20 cellular contexts compared by ENCODE assay signal in genomic region chr3:149204390-149204991, GRCh38. TPM values are rescaled to one million over a fixed set of nuclear protein-coding genes. Genes with fewer than 3 reads are reported as not detected.
DNase-seq lines count a peak whose midpoint lies in the region; FAIRE-seq and TF ChIP-seq lines count a peak whose summit lies in the region.
"Had no signal": no experiment of that assay in that cellular context is flagged by ENCODE, and none has a peak within 500 bp of the region (broad histone marks: within the 10 kb centered on the region; RNA-seq: fewer than 3 reads in every experiment).

No MANE protein-coding gene starts in this region.

- H3F3A ChIP-seq in MM.1S (ENCODE audit: insufficient read depth, low read length), result no peaks in the 10 kb centered on the region; the same call in 1 of the 2 replicates

- no peaks in the 10 kb centered on the region for H3K36me3 Mint-ChIP-seq in activated T-helper 2 cell treated with anti-CD3 and anti-CD28 coated beads, Interferon-gamma antibody, Interleukin-2, Interleukin-4, amounts not matched to agents 10 μg/mL and 5 μg/mL and 100 μg/mL, durations not matched to agents 14 hours and 24 hours and 36 hours (ENCODE audit: low read depth)
- H3K36me3 Mint-ChIP-seq: CD8-positive, alpha-beta memory T cell; T-cell had no signal

- H4K8ac ChIP-seq in neuronal stem cell (ENCODE audit: low read depth, low read length), result no peak overlapping the region

- no CpG with 5 or more reads among the region's 3 CpGs for WGBS in neuronal stem cell (ENCODE audit: extremely low coverage in 2 of 2, insufficient read length in 2 of 2, insufficient replicate concordance in 1 of 2), 2 donors

- no peak overlapping the region for H3K4me3 Mint-ChIP-seq in activated T-helper 2 cell treated with anti-CD3 and anti-CD28 coated beads, Interferon-gamma antibody, Interleukin-2, Interleukin-4, amounts not matched to agents 10 μg/mL and 5 μg/mL and 100 μg/mL, durations not matched to agents 14 hours and 24 hours and 36 hours (ENCODE audit: low read depth)
- H3K4me3 Mint-ChIP-seq: CD8-positive, alpha-beta memory T cell; H9; HFFc6; T-cell had no signal

- no peak overlapping the region for H4K91ac ChIP-seq in neuronal stem cell (ENCODE audit: low read depth, low read length, poor library complexity)

- peaks cover 46% of the 10 kb centered on the region for H3K27me3 Mint-ChIP-seq in activated T-helper 2 cell treated with anti-CD3 and anti-CD28 coated beads, Interferon-gamma antibody, Interleukin-2, Interleukin-4, amounts not matched to agents 10 μg/mL and 5 μg/mL and 100 μg/mL, durations not matched to agents 14 hours and 24 hours and 36 hours (ENCODE audit: low read depth)

- in situ Hi-C loops in SK-MEL-5 (cut with HindIII; ENCODE audit: low pct_unique_long_range_greater_than_20kb, low sequenced_read_pairs), result no loop called here

- no peak overlapping the region for H2BK120ac ChIP-seq in neuronal stem cell (ENCODE audit: low read depth, low read length)

- no peak for TF ChIP-seq POLR2A in GM12891 (IDR thresholded peaks at IDR 0.05; ENCODE audit: low read depth, low read length)

- intact Hi-C loops in activated T-helper 2 cell treated with anti-CD3 and anti-CD28 coated beads, Interferon-gamma antibody, Interleukin-2, Interleukin-4, amounts not matched to agents 10 μg/mL and 5 μg/mL and 100 μg/mL, durations not matched to agents 14 hours and 24 hours and 36 hours (cut with micrococcal nuclease), result loop anchor here (1.0 kb wide), 1 partner anchor 21 kb away; no protein-coding TSS in a partner anchor

- no peak overlapping the region for H2BK12ac ChIP-seq in neuronal stem cell (ENCODE audit: low read length)

- H3K79me2 ChIP-seq in MM.1S (ENCODE audit: low read length), result no peaks in the 10 kb centered on the region

- H3K4me1 ChIP-seq in MM.1S (ENCODE audit: low read length) (peaks cover 12% of the 10 kb centered on the region), neuronal stem cell (ENCODE audit: control insufficient read depth in 2 of 2, insufficient read depth in 1 of 2, low read depth in 1 of 2, low read length in 2 of 2) (peaks cover 0 to 3% of the 10 kb centered on the region in 2 donors)

- no peak overlapping the region for H3K14ac ChIP-seq in neuronal stem cell (ENCODE audit: low read length)

- no peak overlapping the region for H3K4ac ChIP-seq in neuronal stem cell (ENCODE audit: low read length)

- H2AFZ ChIP-seq in MM.1S (ENCODE audit: low read length) (no peak overlapping the region), neuronal stem cell (ENCODE audit: low read length) (peak overlapping the region; percentile 0)

- DNase-seq in GM12891 (ENCODE audit: insufficient read length, low spot score), result no peak
- DNase-seq in MM.1S, result no peak
- peak; percentile 52 for DNase-seq in SK-MEL-5 (ENCODE audit: low read depth, low spot score)
- no peak for DNase-seq in neuronal stem cell (ENCODE audit: low spot score)
- DNase-seq in activated effector memory CD4-positive, alpha-beta T cell treated with Interleukin-2 at 50 U/mL for 16 hours, result no peak
- DNase-seq in activated T-helper 2 cell treated with anti-CD3 and anti-CD28 coated beads, Interferon-gamma antibody, Interleukin-2, Interleukin-4, amounts not matched to agents 10 μg/mL and 5 μg/mL and 100 μg/mL, durations not matched to agents 14 hours and 24 hours and 36 hours (ENCODE audit: low spot score), result no peak
- DNase-seq in NK-92 (lab: John Stamatoyannopoulos, UW; ENCODE audit: unreplicated experiment), result no peak
- DNase-seq: CD8-positive, alpha-beta memory T cell; DMS53; EL; H9; HFFc6; NCI-H1092 treated with DMSO at 0.1 percent for 48 hours; NCI-H1436 treated with DMSO at 0.1 percent for 48 hours; NCI-H2029 treated with DMSO at 0.1 percent for 48 hours; NCI-H226; NCI-H510A treated with DMSO at 0.1 percent for 48 hours; NCI-H774; T-cell had no signal

- TF ChIP-seq CTCF in MM.1S (IDR thresholded peaks at IDR 0.05; ENCODE audit: low read length), result no peak

- peaks cover 18% of the 10 kb centered on the region for H3K4me1 Mint-ChIP-seq in activated T-helper 2 cell treated with anti-CD3 and anti-CD28 coated beads, Interferon-gamma antibody, Interleukin-2, Interleukin-4, amounts not matched to agents 10 μg/mL and 5 μg/mL and 100 μg/mL, durations not matched to agents 14 hours and 24 hours and 36 hours (ENCODE audit: low read depth)

- H4K20me1 ChIP-seq in MM.1S (ENCODE audit: insufficient read depth, low read length), result no peaks in the 10 kb centered on the region
- H4K20me1 ChIP-seq: BLaER1 treated with 17β-estradiol and CSF1 and Interleukin-3, amounts not matched to agents 10 nM and 100 nM had no signal

- H2BK5ac ChIP-seq in neuronal stem cell (ENCODE audit: low read length), result no peak overlapping the region

- no peak overlapping the region for H3K27ac Mint-ChIP-seq in activated T-helper 2 cell treated with anti-CD3 and anti-CD28 coated beads, Interferon-gamma antibody, Interleukin-2, Interleukin-4, amounts not matched to agents 10 μg/mL and 5 μg/mL and 100 μg/mL, durations not matched to agents 14 hours and 24 hours and 36 hours
- H3K27ac Mint-ChIP-seq: CD8-positive, alpha-beta memory T cell; HFFc6; T-cell had no signal

- FAIRE-seq in GM12891 (lab: Jason Lieb, UNC), result peak; percentile 61

- no peaks in the 10 kb centered on the region for H3K9me3 Mint-ChIP-seq in activated T-helper 2 cell treated with anti-CD3 and anti-CD28 coated beads, Interferon-gamma antibody, Interleukin-2, Interleukin-4, amounts not matched to agents 10 μg/mL and 5 μg/mL and 100 μg/mL, durations not matched to agents 14 hours and 24 hours and 36 hours
- H3K9me3 Mint-ChIP-seq: CD8-positive, alpha-beta memory T cell; H9; HFFc6; T-cell had no signal

- no peaks in the 10 kb centered on the region for H3K36me3 ChIP-seq in MM.1S (replicated peaks; ENCODE audit: insufficient read depth, low read length)
- peaks cover 0 to 16% of the 10 kb centered on the region in 2 donors for H3K36me3 ChIP-seq in neuronal stem cell (replicated peaks in 1 of 2; ENCODE audit: control insufficient read depth in 2 of 2, insufficient read depth in 2 of 2, low read length in 2 of 2)
- H3K36me3 ChIP-seq: BLaER1 treated with 17β-estradiol and CSF1 and Interleukin-3, amounts not matched to agents 10 nM and 100 nM had no signal

- no peak overlapping the region for H3K9ac ChIP-seq in MM.1S (ENCODE audit: low read length)
- no peak overlapping the region for H3K9ac ChIP-seq in neuronal stem cell (ENCODE audit: low read depth, low read length, poor library complexity)
- H3K9ac ChIP-seq: BLaER1 treated with 17β-estradiol and CSF1 and Interleukin-3, amounts not matched to agents 10 nM and 100 nM had no signal

- H3K4me3 ChIP-seq in MM.1S (ENCODE audit: low read length) (no peak overlapping the region), neuronal stem cell (ENCODE audit: low read length in 2 of 2) (no peak overlapping the region)
- H3K4me3 ChIP-seq: BLaER1 treated with 17β-estradiol and CSF1 and Interleukin-3, amounts not matched to agents 10 nM and 100 nM had no signal

- H3K27me3 ChIP-seq in MM.1S (replicated peaks; ENCODE audit: insufficient read depth, low read length), result no peaks in the 10 kb centered on the region
- H3K27me3 ChIP-seq in neuronal stem cell (ENCODE audit: control insufficient read depth in 3 of 3, insufficient read depth in 3 of 3, low read depth in 1 of 3, low read length in 3 of 3), result no peaks in the 10 kb centered on the region
- H3K27me3 ChIP-seq: BLaER1 treated with 17β-estradiol and CSF1 and Interleukin-3, amounts not matched to agents 10 nM and 100 nM had no signal

- no peaks in the 10 kb centered on the region for H3K79me1 ChIP-seq in neuronal stem cell (ENCODE audit: low read depth, low read length)

- H3K27ac ChIP-seq in MM.1S (ENCODE audit: low read length) (no peak overlapping the region), neuronal stem cell (replicated peaks; ENCODE audit: low read length) (no peak overlapping the region)
- H3K27ac ChIP-seq: BLaER1 treated with 17β-estradiol and CSF1 and Interleukin-3, amounts not matched to agents 10 nM and 100 nM had no signal

- H3K9me3 ChIP-seq in MM.1S (replicated peaks; ENCODE audit: insufficient read depth, low read length), result no peaks in the 10 kb centered on the region
- H3K9me3 ChIP-seq in neuronal stem cell (replicated peaks in 1 of 2; ENCODE audit: control insufficient read depth in 2 of 2, insufficient read depth in 1 of 2, low read depth in 1 of 2, low read length in 2 of 2), result no peaks in the 10 kb centered on the region
- H3K9me3 ChIP-seq: BLaER1 treated with 17β-estradiol and CSF1 and Interleukin-3, amounts not matched to agents 10 nM and 100 nM had no signal

- H3K9me2 ChIP-seq in MM.1S (replicated peaks; ENCODE audit: insufficient read depth, low read length), result no peaks in the 10 kb centered on the region

- no peak overlapping the region for H2AK5ac ChIP-seq in neuronal stem cell (ENCODE audit: low read depth, low read length)

- no peak overlapping the region for H3K23ac ChIP-seq in neuronal stem cell (ENCODE audit: low read depth, low read length, poor library complexity)

- H2BK15ac ChIP-seq in neuronal stem cell (ENCODE audit: low read length), result no peak overlapping the region

- H3K18ac ChIP-seq in neuronal stem cell (ENCODE audit: low read length), result no peak overlapping the region

- H3K4me2 ChIP-seq in MM.1S (ENCODE audit: low read depth, low read length) (0 out of 2 replicates have a peak overlapping the region, but pooled peaks have one; percentile 22), neuronal stem cell (ENCODE audit: insufficient read depth, low read length, poor library complexity, severe bottlenecking) (no peak overlapping the region)

TF ChIP-seq in GM12891, 5 proteins besides CTCF, POLR2A, EP300 and RAD21:
- TF ChIP-seq TAF1 (IDR thresholded peaks at IDR 0.05; ENCODE audit: low read depth, low read length) (no peak), PAX5 (IDR thresholded peaks at IDR 0.05; ENCODE audit: insufficient read depth, low read length, severe bottlenecking) (no peak), POLR2AphosphoS5 (IDR thresholded peaks at IDR 0.05; ENCODE audit: low read depth, low read length) (no peak), POU2F2 (IDR thresholded peaks at IDR 0.05; ENCODE audit: low read depth, low read length) (no peak), SPI1 (IDR thresholded peaks at IDR 0.05; ENCODE audit: low read depth, low read length) (no peak)

RNA-seq across cellular contexts. Expression of gene CP, which starts 17.1 kb away (rescaled TPM):
- polyA plus RNA-seq in GM12891 (2012; ENCODE audit: low read depth, missing spikeins), result not detected
- 0.43 and 0.53 TPM in 2 replicates for total RNA-seq in SK-MEL-5 (2014; rRNA removed; shearing (Covaris generic))
- polyA plus RNA-seq in SK-MEL-5 (2015; cell fraction: cytosol; rRNA removed), result 0.09 and 3.0 TPM in 2 replicates
- polyA plus RNA-seq in SK-MEL-5 (2015; cell fraction: nucleus; rRNA removed), result 0.38 and 12.2 TPM in 2 replicates
- polyA plus RNA-seq in neuronal stem cell (2013, experiment 1 of 2), result 0.64 TPM
- 0.69 TPM for polyA plus RNA-seq in neuronal stem cell (2013, experiment 2 of 2)
- total RNA-seq in activated T-helper 2 cell treated with anti-CD3 and anti-CD28 coated beads, Interferon-gamma antibody, Interleukin-2, Interleukin-4, amounts not matched to agents 10 μg/mL and 5 μg/mL and 100 μg/mL, durations not matched to agents 14 hours and 24 hours and 36 hours, result not detected in 2 replicates
- total RNA-seq: CD8-positive, alpha-beta memory T cell; HFFc6 had no signal
- polyA plus RNA-seq: CD8-positive, alpha-beta memory T cell had no signal
